In the genomic region with DNA sequence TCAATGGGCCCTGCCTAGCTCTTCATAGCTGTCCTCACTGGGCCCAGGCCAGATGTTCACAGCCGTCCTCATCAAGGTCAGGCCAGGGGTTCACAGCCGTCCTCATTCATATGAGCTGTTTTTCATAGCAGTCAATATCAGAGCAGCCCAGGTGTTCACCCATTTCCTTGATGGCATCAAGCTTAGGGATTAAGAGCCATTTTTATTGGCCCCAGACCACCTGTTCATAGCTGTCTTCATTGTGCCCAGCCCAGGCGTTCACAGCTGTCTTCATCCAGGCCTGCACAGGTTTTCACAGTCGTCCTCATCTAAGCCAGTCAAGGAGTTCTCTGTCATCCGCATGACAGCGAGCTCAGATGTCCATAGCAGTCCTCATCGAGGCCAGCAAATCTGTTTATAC, we compare ENCODE assay signal across 33 cellular contexts. TPM values are rescaled to one million over a fixed set of nuclear protein-coding genes. Genes with fewer than 3 reads are reported as not detected.
"Had no signal": no experiment of that assay in that cellular context is flagged by ENCODE, and none has a peak within 500 bp of the region (broad histone marks: within the 10 kb centered on the region; RNA-seq: fewer than 3 reads in every experiment).

No MANE protein-coding gene starts in this region.

- H3K27me3 Mint-ChIP-seq: type B pancreatic cell had no signal

- H3K27me3 ChIP-seq: testis, thyroid gland, upper lobe of left lung, uterus, vagina had no signal

- H3K27ac Mint-ChIP-seq: stimulated activated effector memory CD8-positive, alpha-beta T cell treated with anti-CD3 and anti-CD28 coated beads, Interleukin-12 subunit alpha, Interleukin-12 subunit beta, amount 100 ng/mL, for 72 hours; stimulated activated memory B cell treated with anti-CD40 and anti-IgM and Interleukin-4, amounts not matched to agents 10 μg/mL and 1 μg/mL and 100 μg/mL, for 72 hours; stimulated activated naive B cell treated with anti-CD40 and anti-IgM and Interleukin-4, amounts not matched to agents 10 μg/mL and 1 μg/mL and 100 μg/mL, for 72 hours; stimulated activated naive CD8-positive, alpha-beta T cell treated with anti-CD3 and anti-CD28 coated beads, Interleukin-15, amount 100 ng/mL, for 72 hours; stimulated activated naive CD8-positive, alpha-beta T cell treated with anti-CD3 and anti-CD28 coated beads, Interleukin-15, Interleukin-2, amounts not matched to agents 100 ng/mL and 50 ng/mL, for 24 hours; type B pancreatic cell had no signal

- H3K36me3 ChIP-seq: stomach, suprapubic skin, thoracic aorta, thyroid gland, tibial artery, tibial nerve, transverse colon, upper lobe of left lung, upper lobe of right lung, uterus, vagina had no signal

- ATAC-seq: stimulated activated effector memory CD8-positive, alpha-beta T cell treated with anti-CD3 and anti-CD28 coated beads, Interleukin-12 subunit alpha, Interleukin-12 subunit beta, amount 100 ng/mL, for 72 hours; stimulated activated memory B cell treated with anti-CD40 and anti-IgM and Interleukin-4, amounts not matched to agents 10 μg/mL and 1 μg/mL and 100 μg/mL, for 72 hours; stimulated activated naive B cell treated with anti-CD40 and anti-IgM and Interleukin-4, amounts not matched to agents 10 μg/mL and 1 μg/mL and 100 μg/mL, for 72 hours; stimulated activated naive CD8-positive, alpha-beta T cell treated with anti-CD3 and anti-CD28 coated beads, Interleukin-15, amount 100 ng/mL, for 72 hours; stimulated activated naive CD8-positive, alpha-beta T cell treated with anti-CD3 and anti-CD28 coated beads, Interleukin-15, Interleukin-2, amounts not matched to agents 100 U/mL and 50 U/mL, for 24 hours had no signal

- H3K4me1 ChIP-seq: stomach, suprapubic skin, testis, tibial artery, tibial nerve, transverse colon, upper lobe of left lung, upper lobe of right lung, uterus, vagina had no signal

- H3K27ac ChIP-seq: stomach, suprapubic skin, testis, thoracic aorta, thyroid gland, tibial artery, tibial nerve, transverse colon, upper lobe of left lung, upper lobe of right lung, uterus, vagina had no signal

- H3K4me1 Mint-ChIP-seq: stimulated activated effector memory CD8-positive, alpha-beta T cell treated with anti-CD3 and anti-CD28 coated beads, Interleukin-12 subunit alpha, Interleukin-12 subunit beta, amount 100 ng/mL, for 72 hours; stimulated activated memory B cell treated with anti-CD40 and anti-IgM and Interleukin-4, amounts not matched to agents 10 μg/mL and 1 μg/mL and 100 μg/mL, for 72 hours; stimulated activated naive B cell treated with anti-CD40 and anti-IgM and Interleukin-4, amounts not matched to agents 10 μg/mL and 1 μg/mL and 100 μg/mL, for 72 hours; stimulated activated naive CD8-positive, alpha-beta T cell treated with anti-CD3 and anti-CD28 coated beads, Interleukin-15, amount 100 ng/mL, for 72 hours had no signal

- H3K36me3 Mint-ChIP-seq: stimulated activated effector memory CD8-positive, alpha-beta T cell treated with anti-CD3 and anti-CD28 coated beads, Interleukin-12 subunit alpha, Interleukin-12 subunit beta, amount 100 ng/mL, for 72 hours; stimulated activated memory B cell treated with anti-CD40 and anti-IgM and Interleukin-4, amounts not matched to agents 10 μg/mL and 1 μg/mL and 100 μg/mL, for 72 hours; stimulated activated naive B cell treated with anti-CD40 and anti-IgM and Interleukin-4, amounts not matched to agents 10 μg/mL and 1 μg/mL and 100 μg/mL, for 72 hours; type B pancreatic cell had no signal

- H3K9me3 Mint-ChIP-seq: stimulated activated effector memory CD8-positive, alpha-beta T cell treated with anti-CD3 and anti-CD28 coated beads, Interleukin-12 subunit alpha, Interleukin-12 subunit beta, amount 100 ng/mL, for 72 hours; stimulated activated naive CD8-positive, alpha-beta T cell treated with anti-CD3 and anti-CD28 coated beads, Interleukin-15, amount 100 ng/mL, for 72 hours; stimulated activated naive CD8-positive, alpha-beta T cell treated with anti-CD3 and anti-CD28 coated beads, Interleukin-15, Interleukin-2, amounts not matched to agents 100 ng/mL and 50 ng/mL, for 24 hours had no signal

- H3K4me3 ChIP-seq: stomach, suprapubic skin, testis, thoracic aorta, thyroid gland, tibial artery, tibial nerve, transverse colon, upper lobe of left lung, upper lobe of right lung, uterus, vagina had no signal

- H3K4me3 Mint-ChIP-seq: stimulated activated effector memory CD8-positive, alpha-beta T cell treated with anti-CD3 and anti-CD28 coated beads, Interleukin-12 subunit alpha, Interleukin-12 subunit beta, amount 100 ng/mL, for 72 hours; stimulated activated memory B cell treated with anti-CD40 and anti-IgM and Interleukin-4, amounts not matched to agents 10 μg/mL and 1 μg/mL and 100 μg/mL, for 72 hours; stimulated activated naive B cell treated with anti-CD40 and anti-IgM and Interleukin-4, amounts not matched to agents 10 μg/mL and 1 μg/mL and 100 μg/mL, for 72 hours; stimulated activated naive CD8-positive, alpha-beta T cell treated with anti-CD3 and anti-CD28 coated beads, Interleukin-15, amount 100 ng/mL, for 72 hours; stimulated activated naive CD8-positive, alpha-beta T cell treated with anti-CD3 and anti-CD28 coated beads, Interleukin-15, Interleukin-2, amounts not matched to agents 100 ng/mL and 50 ng/mL, for 24 hours; type B pancreatic cell had no signal

- H3K9me3 ChIP-seq: stomach, suprapubic skin, testis, thoracic aorta, thyroid gland, transverse colon, upper lobe of left lung, upper lobe of right lung, uterus, vagina had no signal

- DNase-seq: stimulated activated CD4-positive, alpha-beta T cell treated with anti-CD3 and anti-CD28 coated beads, Interleukin-2, amount 100 ng/mL, for 48 hours; stimulated activated CD4-positive, alpha-beta T cell treated with anti-CD3 and anti-CD28 coated beads, Interleukin-4, amount 100 ng/mL, for 1 hour; stimulated activated CD4-positive, alpha-beta T cell treated with anti-CD3 and anti-CD28 coated beads, Interleukin-4, amount 100 ng/mL, for 24 hours; stimulated activated CD4-positive, alpha-beta T cell treated with anti-CD3 and anti-CD28 coated beads, Interleukin-4, amount 100 ng/mL, for 4 hours; stimulated activated CD8-positive, alpha-beta memory T cell treated with anti-CD3 and anti-CD28 coated beads, Interleukin-4, amount 100 ng/mL, for 48 hours; stimulated activated naive B cell treated with anti-CD40 and anti-IgM and Interleukin-4, amounts not matched to agents 10 μg/mL and 1 μg/mL and 100 μg/mL, for 72 hours; stimulated activated naive CD4-positive, alpha-beta T cell; stimulated activated naive CD4-positive, alpha-beta T cell treated with Interleukin-2 at 50 U/mL for 16 hours; stimulated activated naive CD8-positive, alpha-beta T cell treated with anti-CD3 and anti-CD28 coated beads, Interleukin-15, amount 100 ng/mL, for 72 hours; stimulated activated naive CD8-positive, alpha-beta T cell treated with anti-CD3 and anti-CD28 coated beads, Interleukin-15, Interleukin-2, amounts not matched to agents 100 U/mL and 50 U/mL, for 24 hours; substantia nigra; testis; tibial artery; trophoblast cell; upper lobe of right lung; uterus had no signal

RNA-seq across cellular contexts. Expression of gene FRG2B, which starts 9.4 kb away (rescaled TPM):
- total RNA-seq: stomach, subcutaneous adipose tissue, suprapubic skin, temporal lobe, testis, thoracic aorta, thyroid gland, tibial nerve, transverse colon, upper lobe of left lung, upper lobe of right lung, ureter, urinary bladder, uterus, vagina had no signal
- polyA plus RNA-seq: stomach, thymus, urinary bladder had no signal

RNA-seq across cellular contexts. Expression of gene SYCE1, which starts 51.8 kb away (rescaled TPM):
- total RNA-seq: stomach, urinary bladder, vagina had no signal
- polyA plus RNA-seq: urinary bladder had no signal
